Comparison of ENCODE assay signal across 23 cellular contexts in the genomic region with DNA sequence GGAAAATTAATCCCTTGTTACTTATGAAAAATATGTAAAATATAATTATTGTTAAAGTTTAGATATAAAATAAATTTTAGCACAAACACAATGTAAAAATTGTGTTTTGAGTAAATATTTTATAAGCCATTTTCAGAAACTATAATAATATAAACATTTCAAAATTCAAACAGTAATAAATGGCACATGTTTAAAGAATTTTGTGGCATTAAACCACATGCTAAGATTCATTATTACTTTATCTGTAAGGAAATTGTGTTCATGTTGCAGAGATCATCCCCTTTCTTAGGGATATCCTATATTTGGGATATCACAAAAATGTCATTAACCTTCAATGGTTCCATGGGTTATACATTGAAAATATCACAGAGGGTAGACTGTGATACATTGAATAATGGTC.
A peak's percentile ranks its signal among the peaks of the same experiment; 100 is the strongest.
DNase-seq lines count a peak whose midpoint lies in the region; ATAC-seq, FAIRE-seq and TF ChIP-seq lines count a peak whose summit lies in the region.
"Had no signal": no experiment of that assay in that cellular context is flagged by ENCODE, and none has a peak within 500 bp of the region (broad histone marks: within the 10 kb centered on the region; RNA-seq: fewer than 3 reads in every experiment).

No MANE protein-coding gene starts in this region.

- no peak overlapping the region for H3K9ac ChIP-seq in HepG2 (ENCODE audit: insufficient read depth, low read depth, low read length)
- H3K9ac ChIP-seq: BLaER1 treated with 17β-estradiol and CSF1 and Interleukin-3, amounts not matched to agents 10 nM and 100 nM had no signal

- no peak for TF ChIP-seq CTCF in HepG2 (CRISPR knock-in tag; IDR thresholded peaks at IDR 0.05)
- TF ChIP-seq CTCF in right lobe of liver (IDR thresholded peaks at IDR 0.05): no peak

- H3K27me3 ChIP-seq in HepG2 (ENCODE audit: control insufficient read depth in 1 of 2, insufficient read depth in 2 of 2, low read length in 2 of 2): no peaks in the 10 kb centered on the region
- no peaks in the 10 kb centered on the region for H3K27me3 ChIP-seq in right lobe of liver
- H3K27me3 ChIP-seq: BLaER1 treated with 17β-estradiol and CSF1 and Interleukin-3, amounts not matched to agents 10 nM and 100 nM had no signal

- H3K79me2 ChIP-seq in HepG2 (ENCODE audit: insufficient read depth, low read length): no peaks in the 10 kb centered on the region

- TF ChIP-seq RAD21 in HepG2 (CRISPR knock-in tag; IDR thresholded peaks at IDR 0.05): no peak

- no peaks in the 10 kb centered on the region for H3K36me3 ChIP-seq in HepG2 (replicated peaks in 1 of 2; ENCODE audit: control insufficient read depth in 1 of 2, insufficient read depth in 2 of 2, low read length in 2 of 2)
- H3K36me3 ChIP-seq in right lobe of liver: no peaks in the 10 kb centered on the region
- H3K36me3 ChIP-seq: BLaER1 treated with 17β-estradiol and CSF1 and Interleukin-3, amounts not matched to agents 10 nM and 100 nM had no signal

- intact Hi-C loops in HepG2 (cut with micrococcal nuclease; ENCODE audit: unreplicated experiment) (no loop called here), right lobe of liver (cut with DNase I) (no loop called here)

- H3K9me3 ChIP-seq in HepG2 (ENCODE audit: low read length) (no peaks in the 10 kb centered on the region), right lobe of liver (no peaks in the 10 kb centered on the region)
- H3K9me3 ChIP-seq: Caco-2 had no signal

- no peak overlapping the region for H3K4me2 ChIP-seq in HepG2 (ENCODE audit: low read depth, low read length)
- H3K4me2 ChIP-seq: BLaER1 treated with 17β-estradiol and CSF1 and Interleukin-3, amounts not matched to agents 10 nM and 100 nM had no signal

- ATAC-seq in HepG2 (no peak), right lobe of liver (no peak), HG03342 (IDR thresholded peaks at IDR 0.05; ENCODE audit: unreplicated experiment) (no peak), GM19328 (IDR thresholded peaks at IDR 0.05; ENCODE audit: unreplicated experiment) (no peak), GM18907 (IDR thresholded peaks at IDR 0.05; ENCODE audit: unreplicated experiment) (no peak)
- ATAC-seq: CD8-positive, alpha-beta T cell had no signal

- no peak overlapping the region for H2AFZ ChIP-seq in HepG2 (ENCODE audit: low read length)

- POLR2A ChIA-PET in HepG2 (lab: Yijun Ruan, JAX): no interaction called here

- FAIRE-seq in HepG2 (lab: Jason Lieb, UNC): no peak
- peak; percentile 28 for FAIRE-seq in G401.6 (lab: Jason Lieb, UNC)
- FAIRE-seq in frontal cortex (lab: Jason Lieb, UNC): peak; percentile 80
- FAIRE-seq: GM12891 had no signal

- no peak for DNase-seq in HepG2 (ENCODE audit: low spot score)
- no peak for DNase-seq in right lobe of liver
- no peak for DNase-seq in frontal cortex (ENCODE audit: low spot score in 2 of 2)
- DNase-seq: ACHN; Caco-2; Calu3; CD4-positive, alpha-beta T cell; CD8-positive, alpha-beta T cell; DMS 273 treated with DMSO at 0.1 percent for 48 hours; DMS153; DMS53; DMS79; DND-41; EL; GF-D8 had no signal

- CTCF ChIA-PET in HepG2 (lab: Yijun Ruan, JAX; ENCODE audit: low intra/inter-chr PET ratio, low total read pairs): no interaction called here

- H3K4me3 ChIP-seq in HepG2 (replicated peaks in 1 of 3; ENCODE audit: insufficient read depth in 1 of 3, low read depth in 2 of 3, low read length in 3 of 3) (no peak overlapping the region), right lobe of liver (no peak overlapping the region)
- H3K4me3 ChIP-seq: BLaER1 treated with 17β-estradiol and CSF1 and Interleukin-3, amounts not matched to agents 10 nM and 100 nM had no signal

- H3K4me1 ChIP-seq in HepG2 (ENCODE audit: insufficient read depth, low read length): no peaks in the 10 kb centered on the region
- H3K4me1 ChIP-seq in right lobe of liver: no peaks in the 10 kb centered on the region
- H3K4me1 ChIP-seq: BLaER1 treated with 17β-estradiol and CSF1 and Interleukin-3, amounts not matched to agents 10 nM and 100 nM; Caco-2 had no signal

- H4K20me1 ChIP-seq in HepG2 (ENCODE audit: insufficient read depth, low read length): no peaks in the 10 kb centered on the region
- H4K20me1 ChIP-seq: BLaER1 treated with 17β-estradiol and CSF1 and Interleukin-3, amounts not matched to agents 10 nM and 100 nM had no signal

- BruUV-seq in HepG2 (replicated peaks; lab: Mats Ljungman, UMichigan): no TSS peak

- no peak for TF ChIP-seq POLR2A in HepG2 (IDR thresholded peaks at IDR 0.05; ENCODE audit: insufficient read depth in 1 of 2, low read depth in 2 of 2, low read length in 2 of 2)
- TF ChIP-seq POLR2A in right lobe of liver (IDR thresholded peaks at IDR 0.05): no peak

- TF ChIP-seq EP300 in HepG2 (IDR thresholded peaks at IDR 0.05; ENCODE audit: low read depth in 2 of 2, low read length in 2 of 2): no peak
- no peak for TF ChIP-seq EP300 in HepG2 (CRISPR knock-in tag; IDR thresholded peaks at IDR 0.05; ENCODE audit: borderline replicate concordance)

- in situ Hi-C loops in HepG2 (cut with HindIII; ENCODE audit: extremely low pct_ligation_motif_present, low pct_unique_long_range_greater_than_20kb): no loop called here

- H3K27ac ChIP-seq in HepG2 (ENCODE audit: extremely low read length, insufficient read depth, low read length) (no peak overlapping the region), right lobe of liver (no peak overlapping the region)
- H3K27ac ChIP-seq: 22Rv1; BLaER1 treated with 17β-estradiol and CSF1 and Interleukin-3, amounts not matched to agents 10 nM and 100 nM; C4-2B had no signal

TF ChIP-seq in HepG2, 621 proteins besides CTCF, POLR2A, EP300 and RAD21:
- TF ChIP-seq, protein P1, sequence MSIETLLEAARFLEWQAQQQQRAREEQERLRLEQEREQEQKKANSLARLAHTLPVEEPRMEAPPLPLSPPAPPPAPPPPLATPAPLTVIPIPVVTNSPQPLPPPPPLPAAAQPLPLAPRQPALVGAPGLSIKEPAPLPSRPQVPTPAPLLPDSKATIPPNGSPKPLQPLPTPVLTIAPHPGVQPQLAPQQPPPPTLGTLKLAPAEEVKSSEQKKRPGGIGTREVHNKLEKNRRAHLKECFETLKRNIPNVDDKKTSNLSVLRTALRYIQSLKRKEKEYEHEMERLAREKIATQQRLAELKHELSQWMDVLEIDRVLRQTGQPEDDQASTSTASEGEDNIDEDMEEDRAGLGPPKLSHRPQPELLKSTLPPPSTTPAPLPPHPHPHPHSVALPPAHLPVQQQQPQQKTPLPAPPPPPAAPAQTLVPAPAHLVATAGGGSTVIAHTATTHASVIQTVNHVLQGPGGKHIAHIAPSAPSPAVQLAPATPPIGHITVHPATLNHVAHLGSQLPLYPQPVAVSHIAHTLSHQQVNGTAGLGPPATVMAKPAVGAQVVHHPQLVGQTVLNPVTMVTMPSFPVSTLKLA (IDR thresholded peaks at IDR 0.05): peak; percentile 91
- TF ChIP-seq SMAD9 (CRISPR knock-in tag; IDR thresholded peaks at IDR 0.05): no peak
